In the genomic region with DNA sequence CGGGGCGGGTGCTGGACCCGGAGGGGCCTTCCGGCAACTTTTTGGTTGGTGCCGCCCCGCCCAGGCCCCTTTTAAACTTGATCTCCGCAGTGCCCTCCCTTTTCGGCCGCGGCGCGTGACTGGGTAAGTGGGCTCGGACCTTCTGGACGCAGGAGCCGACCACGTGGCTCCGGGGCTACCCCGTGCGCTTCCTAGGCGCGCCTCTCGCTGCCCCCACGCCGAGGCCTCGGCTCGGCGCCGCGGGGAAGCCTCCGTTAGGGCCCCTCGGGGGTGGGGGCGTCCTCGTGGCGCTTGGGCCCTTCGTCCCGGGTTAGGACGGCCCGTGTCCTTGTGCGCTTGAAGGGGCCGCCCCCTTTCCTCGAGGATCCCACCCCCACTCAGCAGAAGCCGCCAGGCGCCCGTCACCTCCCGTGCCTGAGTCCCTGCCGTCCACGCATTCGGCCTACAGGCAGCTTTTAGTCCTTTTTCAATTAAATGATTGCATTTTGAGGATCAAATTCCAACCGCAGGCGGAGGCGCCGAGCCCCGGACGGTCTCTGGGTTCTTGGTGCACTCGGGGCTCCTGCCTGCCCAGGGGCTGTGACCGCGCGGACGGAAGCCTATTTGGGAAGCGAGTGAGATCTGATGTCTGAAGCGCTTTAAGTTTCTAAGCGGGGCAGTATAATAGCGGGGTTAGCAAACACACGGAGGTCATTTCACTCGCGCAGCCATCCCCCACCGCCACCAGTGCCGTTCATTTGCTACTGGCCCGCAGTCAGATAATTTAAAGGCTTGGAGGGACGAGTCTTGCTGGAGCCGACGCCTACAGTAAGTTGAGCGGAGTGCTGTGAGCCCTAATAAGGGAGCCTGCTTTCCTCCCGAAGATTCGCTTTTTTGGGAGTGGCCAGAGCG, we compare ENCODE assay signal across 8 cellular contexts. TPM values are rescaled to one million over a fixed set of nuclear protein-coding genes. Genes with fewer than 3 reads are reported as not detected.
DNase-seq lines count a peak whose midpoint lies in the region; ATAC-seq, FAIRE-seq and TF ChIP-seq lines count a peak whose summit lies in the region.

No MANE protein-coding gene starts in this region.

- peak; percentile 82 for FAIRE-seq in GM18507 (lab: Jason Lieb, UNC)

- peaks cover 4% of the 10 kb centered on the region for H3K27me3 Mint-ChIP-seq in dendritic cell treated with granulocyte-macrophage colony-stimulating factor and Interleukin-4, amounts not matched to agents 40 ng/mL and 50 ng/mL, for 4 days

- peak overlapping the region; percentile 94 for H3K4me3 Mint-ChIP-seq in dendritic cell treated with granulocyte-macrophage colony-stimulating factor and Interleukin-4, amounts not matched to agents 40 ng/mL and 50 ng/mL, for 4 days

- intact Hi-C loops in dendritic cell treated with granulocyte-macrophage colony-stimulating factor and Interleukin-4, amounts not matched to agents 40 ng/mL and 50 ng/mL, for 4 days (cut with micrococcal nuclease), result loop anchor here (1.0 to 10.0 kb wide), 3 partner anchors 32 to 200 kb away; partner anchors contain the start of gene TOMM7
- intact Hi-C loops in lower leg skin (cut with DNase I; ENCODE audit: low total_unique reads), result loop anchor here (10.0 kb wide), 1 partner anchor 190 kb away; no protein-coding TSS in a partner anchor

- WGBS in lower leg skin, 2 donors, result 0 to 3% methylated on average over 42 to 61 of the region's 76 CpGs

- H3K4me1 Mint-ChIP-seq in dendritic cell treated with granulocyte-macrophage colony-stimulating factor and Interleukin-4, amounts not matched to agents 40 ng/mL and 50 ng/mL, for 4 days (ENCODE audit: low read depth), result peaks cover 5% of the 10 kb centered on the region

- TF ChIP-seq CTCF in lower leg skin (IDR thresholded peaks at IDR 0.05), result no peak

- peak overlapping the region; percentile 78 for H3K4me3 ChIP-seq in lower leg skin (ENCODE audit: low read depth, poor library complexity, severe bottlenecking)

- ATAC-seq in HG02943 (IDR thresholded peaks at IDR 0.05; ENCODE audit: low read depth, unreplicated experiment), result peak; percentile 83

- DNase-seq in A172 (ENCODE audit: low spot score) (peak; percentile 93), GM18507 (ENCODE audit: extremely low spot score, insufficient read length, low read depth) (peak; percentile 87), NCI-H2196 (lab: John Stamatoyannopoulos, UW; ENCODE audit: unreplicated experiment) (peak; percentile 71), lower leg skin (ENCODE audit: low spot score in 2 of 2) (peak; percentile 86 to 98)
- peak; percentile 75 to 83 for DNase-seq in activated CD4-positive, alpha-beta T cell treated with anti-CD3 and anti-CD28 coated beads for 4 hours
- DNase-seq in stimulated activated CD4-positive, alpha-beta T cell treated with anti-CD3 and anti-CD28 coated beads, TNF-alpha, amount 100 ng/mL, for 1 hour (ENCODE audit: low read depth in 3 of 3, low spot score in 1 of 3), result peak; percentile 30 to 78 (median 59)

- H3K9me3 Mint-ChIP-seq in dendritic cell treated with granulocyte-macrophage colony-stimulating factor and Interleukin-4, amounts not matched to agents 40 ng/mL and 50 ng/mL, for 4 days, result no peaks in the 10 kb centered on the region

- peak overlapping the region; percentile 93 for H3K27ac Mint-ChIP-seq in dendritic cell treated with granulocyte-macrophage colony-stimulating factor and Interleukin-4, amounts not matched to agents 40 ng/mL and 50 ng/mL, for 4 days

- TF ChIP-seq POLR2A in lower leg skin (IDR thresholded peaks at IDR 0.05), result no peak

- peaks cover 26% of the 10 kb centered on the region for H3K36me3 Mint-ChIP-seq in dendritic cell treated with granulocyte-macrophage colony-stimulating factor and Interleukin-4, amounts not matched to agents 40 ng/mL and 50 ng/mL, for 4 days (ENCODE audit: low read depth)

RNA-seq across cellular contexts. Expression of gene TOMM7, which starts 31.8 kb away (rescaled TPM):
- 210 and 391 TPM in 2 replicates for total RNA-seq in A172 (2014; rRNA removed; shearing (Covaris generic))
- total RNA-seq in lower leg skin, result 100 to 1,000 TPM; 144 to 360 (median 193) TPM

Comparison
In these comparisons a context has a peak if more than half of its experiments do, and no peak if none do; other contexts are left out.
1. Peak in every context shown above with its lines: DNase-seq, ATAC-seq and H3K4me3 ChIP-seq.